In genomic region chr17:30133197-30133596, GRCh38 we compare ENCODE assay signal across 26 cellular contexts.
"Had no signal": no experiment of that assay in that cellular context is flagged by ENCODE, and none has a peak within 500 bp of the region (broad histone marks: within the 10 kb centered on the region; RNA-seq: fewer than 3 reads in every experiment).

No MANE protein-coding gene starts in this region.

- H3K27me3 ChIP-seq: MG63, SJSA1 had no signal

- H3K36me3 Mint-ChIP-seq: IgD-negative memory B cell had no signal

- H3K27ac Mint-ChIP-seq: IgD-negative memory B cell, T-cell had no signal

- ATAC-seq: T-cell had no signal

- DNase-seq: Karpas-422, KBM-7, MG63, NCI-H1092, NCI-H1105 treated with DMSO at 0.1 percent for 48 hours, NCI-H1417 treated with DMSO at 0.1 percent for 48 hours, NCI-H146, NCI-H1694 treated with DMSO at 0.1 percent for 48 hours, NCI-H1930, NCI-H2081, NCI-H2107, NCI-H2171, NCI-H226, NCI-H510A, NCI-H524 treated with DMSO at 0.1 percent for 48 hours, NCI-H69, NCI-H774, Right ventricle myocardium superior, RPMI8226, SIG-M5, SW 1271, T-cell had no signal

- H3K4me3 Mint-ChIP-seq: IgD-negative memory B cell, T-cell had no signal

- H3K27me3 Mint-ChIP-seq: IgD-negative memory B cell, T-cell had no signal

- H3K9me3 ChIP-seq: MG63, SJSA1 had no signal

- FAIRE-seq: RCC 7860 had no signal

- H3K4me3 ChIP-seq: MG63, SJSA1, SK-N-MC had no signal

- H3K27ac ChIP-seq: SJSA1, SK-N-MC had no signal

- H3K4me1 ChIP-seq: SJSA1 had no signal
